ENCODE assay signal across 8 cellular contexts in the genomic region with DNA sequence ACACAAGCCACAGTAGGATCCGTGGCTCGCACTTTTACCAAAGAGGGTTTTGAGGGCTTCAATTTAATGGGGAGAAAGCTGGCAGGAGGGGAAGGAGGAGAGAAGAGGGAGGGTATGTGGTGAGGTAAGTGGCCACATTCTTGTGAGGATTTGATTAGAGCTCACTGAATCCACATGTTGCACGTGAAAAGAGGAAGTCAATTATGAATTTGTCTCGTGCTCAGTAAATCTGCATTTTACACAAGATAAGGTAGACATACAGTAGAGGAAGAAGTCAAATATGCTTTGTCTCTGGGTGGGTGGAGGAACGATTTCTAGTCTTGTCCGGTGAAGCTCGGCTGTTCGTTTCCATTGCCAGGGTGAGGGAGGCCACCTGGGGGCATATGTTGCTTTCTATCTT. TPM values are rescaled to one million over a fixed set of nuclear protein-coding genes. Genes with fewer than 3 reads are reported as not detected.
DNase-seq lines count a peak whose midpoint lies in the region; ATAC-seq, FAIRE-seq and TF ChIP-seq lines count a peak whose summit lies in the region.

No MANE protein-coding gene starts in this region.

- no peak for TF ChIP-seq POLR2A in Peyer's patch (IDR thresholded peaks at IDR 0.05)

- H3K9ac ChIP-seq in rectal smooth muscle tissue (ENCODE audit: low read length): no peak overlapping the region

- H3K27me3 ChIP-seq in Peyer's patch (peaks cover 0 to 4% of the 10 kb centered on the region in 2 donors), esophagus (ENCODE audit: control insufficient read depth in 1 of 2, insufficient read depth in 2 of 2, low read length in 2 of 2) (peaks cover 0 to 5% of the 10 kb centered on the region in 2 donors), rectal smooth muscle tissue (ENCODE audit: control insufficient read depth, insufficient read depth, low read length) (no peaks in the 10 kb centered on the region)

- TF ChIP-seq CTCF in Peyer's patch (IDR thresholded peaks at IDR 0.05): no peak

- no peak for DNase-seq in GM18507 (ENCODE audit: extremely low spot score, insufficient read length, low read depth)
- DNase-seq in Peyer's patch: no peak
- no peak for DNase-seq in NK-92 (lab: John Stamatoyannopoulos, UW; ENCODE audit: unreplicated experiment)

- ATAC-seq in GM21381 (IDR thresholded peaks at IDR 0.05; ENCODE audit: unreplicated experiment) (no peak), HG03469 (IDR thresholded peaks at IDR 0.05; ENCODE audit: unreplicated experiment) (no peak), GM21825 (IDR thresholded peaks at IDR 0.05; ENCODE audit: unreplicated experiment) (no peak)

- H3K4me3 ChIP-seq in Peyer's patch: peak overlapping the region; percentile 54 to 98 (median 92)
- peak overlapping the region; percentile 82 to 90 for H3K4me3 ChIP-seq in esophagus (ENCODE audit: low read depth in 1 of 2, low read length in 2 of 2)
- H3K4me3 ChIP-seq in rectal smooth muscle tissue (ENCODE audit: low read length): peak overlapping the region; percentile 79

- H3K9me3 ChIP-seq in Peyer's patch (peaks cover 0 to 3% (median 0%) of the 10 kb centered on the region in 4 donors), esophagus (ENCODE audit: control insufficient read depth in 2 of 2, insufficient read depth in 1 of 2, low read depth in 1 of 2, low read length in 1 of 2) (peaks cover 0 to 3% of the 10 kb centered on the region in 2 donors)

- FAIRE-seq in GM18507 (lab: Jason Lieb, UNC): peak; percentile 76

- H3K4me1 ChIP-seq in Peyer's patch (peaks cover 0 to 14% (median 3%) of the 10 kb centered on the region in 4 donors), esophagus (ENCODE audit: control insufficient read depth in 2 of 2, insufficient read depth in 2 of 2, low read length in 1 of 2) (peaks cover 0 to under 1% of the 10 kb centered on the region in 2 donors), rectal smooth muscle tissue (ENCODE audit: control insufficient read depth, insufficient read depth, low read length) (peaks cover 7% of the 10 kb centered on the region)

- peaks cover 0 to 35% (median 0%) of the 10 kb centered on the region in 3 donors for H3K36me3 ChIP-seq in Peyer's patch
- peaks cover 8 to 17% of the 10 kb centered on the region in 2 donors for H3K36me3 ChIP-seq in esophagus (ENCODE audit: control insufficient read depth in 2 of 2, insufficient read depth in 2 of 2, low read length in 1 of 2)
- peaks cover 7% of the 10 kb centered on the region for H3K36me3 ChIP-seq in rectal smooth muscle tissue (ENCODE audit: control insufficient read depth, insufficient read depth, low read length)

- peak overlapping the region in 1 of 4 donors; percentile 87 for H3K27ac ChIP-seq in Peyer's patch
- H3K27ac ChIP-seq in esophagus (ENCODE audit: low read depth in 2 of 2, low read length in 1 of 2): no peak overlapping the region
- H3K27ac ChIP-seq in rectal smooth muscle tissue (ENCODE audit: low read depth, low read length): no peak overlapping the region

- WGBS in esophagus, 2 donors: 16 to 24% methylated on average over 8 of the region's 8 CpGs

RNA-seq across cellular contexts. Expression of a gene that starts 0.9 kb away (rescaled TPM):
- total RNA-seq in Peyer's patch: 10 to 100 TPM in 1 of 4 donors, 1 to 10 TPM in 3; 5.3 to 10.9 (median 7.0) TPM
- polyA plus RNA-seq in esophagus: 1 to 10 TPM; 4.3 to 5.8 TPM

RNA-seq across cellular contexts. Expression of a gene that starts 5.0 kb away (rescaled TPM):
- under 1 TPM in 2 of 4 donors, not detected in 2; under 0.01 to 0.18 TPM for total RNA-seq in Peyer's patch
- polyA plus RNA-seq in esophagus: under 1 TPM; 0.02 to 0.04 TPM

RNA-seq across cellular contexts. Expression of a gene that starts 32.5 kb away (rescaled TPM):
- total RNA-seq in Peyer's patch: 10 to 100 TPM in 2 of 4 donors, 1 to 10 TPM in 2; 7.4 to 13.7 (median 11.0) TPM
- 1 to 10 TPM; 1.5 to 1.8 TPM for polyA plus RNA-seq in esophagus
